ENCODE assay signal across 1 cellular context in genomic region chr2:73091164-73091563, GRCh38.
A peak's percentile ranks its signal among the peaks of the same experiment; 100 is the strongest.
TF ChIP-seq lines count a peak whose summit lies in the region.

No MANE protein-coding gene starts in this region.

TF ChIP-seq in HepG2, 621 proteins besides CTCF, POLR2A, EP300 and RAD21 (continued from another document and continues in another):
- TF ChIP-seq ARID4A (CRISPR knock-in tag; IDR thresholded peaks at IDR 0.05; ENCODE audit: borderline replicate concordance), result peak; percentile 68
- TF ChIP-seq ESRRA (CRISPR knock-in tag; IDR thresholded peaks at IDR 0.05; ENCODE audit: low read depth), result 0 out of 2 replicates have a peak, but pooled peaks have one; percentile 65
- 0 out of 2 replicates have a peak, but pooled peaks have one; percentile 52 for TF ChIP-seq FOXC1 (CRISPR knock-in tag; IDR thresholded peaks at IDR 0.05; ENCODE audit: borderline replicate concordance)
- TF ChIP-seq, protein P1, sequence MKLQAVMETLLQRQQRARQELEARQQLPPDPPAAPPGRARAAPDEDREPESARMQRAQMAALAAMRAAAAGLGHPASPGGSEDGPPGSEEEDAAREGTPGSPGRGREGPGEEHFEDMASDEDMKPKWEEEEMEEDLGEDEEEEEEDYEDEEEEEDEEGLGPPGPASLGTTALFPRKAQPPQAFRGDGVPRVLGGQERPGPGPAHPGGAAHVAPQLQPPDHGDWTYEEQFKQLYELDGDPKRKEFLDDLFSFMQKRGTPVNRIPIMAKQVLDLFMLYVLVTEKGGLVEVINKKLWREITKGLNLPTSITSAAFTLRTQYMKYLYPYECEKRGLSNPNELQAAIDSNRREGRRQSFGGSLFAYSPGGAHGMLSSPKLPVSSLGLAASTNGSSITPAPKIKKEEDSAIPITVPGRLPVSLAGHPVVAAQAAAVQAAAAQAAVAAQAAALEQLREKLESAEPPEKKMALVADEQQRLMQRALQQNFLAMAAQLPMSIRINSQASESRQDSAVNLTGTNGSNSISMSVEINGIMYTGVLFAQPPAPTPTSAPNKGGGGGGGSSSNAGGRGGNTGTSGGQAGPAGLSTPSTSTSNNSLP (IDR thresholded peaks at IDR 0.05; ENCODE audit: low read depth, low read length), result peak; percentile 51; the same call in 1 of the 2 replicates
- TF ChIP-seq MAZ (IDR thresholded peaks at IDR 0.05; ENCODE audit: borderline replicate concordance, low read depth, low read length), result no peak
- TF ChIP-seq MAZ (CRISPR knock-in tag; IDR thresholded peaks at IDR 0.05; ENCODE audit: low read depth), result no peak
- peak; percentile 36; the same call in 1 of the 2 replicates for TF ChIP-seq RARA (CRISPR knock-in tag; IDR thresholded peaks at IDR 0.05)
- no peak for TF ChIP-seq TCF7 (IDR thresholded peaks at IDR 0.05; ENCODE audit: low read depth)
- TF ChIP-seq KLF11 (CRISPR knock-in tag; IDR thresholded peaks at IDR 0.05), result no peak
- TF ChIP-seq KDM3A (CRISPR knock-in tag; IDR thresholded peaks at IDR 0.05; ENCODE audit: low read depth), result no peak
- peak in 1 of 2 experiments; percentile 25; a peak in 1 of 4 replicates for TF ChIP-seq NR2F1 (CRISPR knock-in tag; IDR thresholded peaks at IDR 0.05)
- peak; percentile 88 for TF ChIP-seq MTA1 (CRISPR knock-in tag; IDR thresholded peaks at IDR 0.05; ENCODE audit: borderline replicate concordance)
- TF ChIP-seq SAP130 (CRISPR knock-in tag; IDR thresholded peaks at IDR 0.05; ENCODE audit: low read depth), result peak; percentile 59; the same call in 1 of the 2 replicates
- peak; percentile 97 for TF ChIP-seq HNF4A (CRISPR knock-in tag; IDR thresholded peaks at IDR 0.05)
- TF ChIP-seq MAFF (IDR thresholded peaks at IDR 0.05; ENCODE audit: low read depth, low read length), result peak; percentile 29; the same call in 1 of the 2 replicates
- TF ChIP-seq, protein P2, sequence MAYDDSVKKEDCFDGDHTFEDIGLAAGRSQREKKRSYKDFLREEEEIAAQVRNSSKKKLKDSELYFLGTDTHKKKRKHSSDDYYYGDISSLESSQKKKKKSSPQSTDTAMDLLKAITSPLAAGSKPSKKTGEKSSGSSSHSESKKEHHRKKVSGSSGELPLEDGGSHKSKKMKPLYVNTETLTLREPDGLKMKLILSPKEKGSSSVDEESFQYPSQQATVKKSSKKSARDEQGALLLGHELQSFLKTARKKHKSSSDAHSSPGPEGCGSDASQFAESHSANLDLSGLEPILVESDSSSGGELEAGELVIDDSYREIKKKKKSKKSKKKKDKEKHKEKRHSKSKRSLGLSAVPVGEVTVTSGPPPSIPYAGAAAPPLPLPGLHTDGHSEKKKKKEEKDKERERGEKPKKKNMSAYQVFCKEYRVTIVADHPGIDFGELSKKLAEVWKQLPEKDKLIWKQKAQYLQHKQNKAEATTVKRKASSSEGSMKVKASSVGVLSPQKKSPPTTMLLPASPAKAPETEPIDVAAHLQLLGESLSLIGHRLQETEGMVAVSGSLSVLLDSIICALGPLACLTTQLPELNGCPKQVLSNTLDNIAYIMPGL (CRISPR knock-in tag; IDR thresholded peaks at IDR 0.05; ENCODE audit: borderline replicate concordance in 1 of 2, low read depth in 1 of 2), result 0 out of 4 replicates have a peak, but pooled peaks of 1 of the 2 experiments have one; percentile 31
- TF ChIP-seq, protein P3, sequence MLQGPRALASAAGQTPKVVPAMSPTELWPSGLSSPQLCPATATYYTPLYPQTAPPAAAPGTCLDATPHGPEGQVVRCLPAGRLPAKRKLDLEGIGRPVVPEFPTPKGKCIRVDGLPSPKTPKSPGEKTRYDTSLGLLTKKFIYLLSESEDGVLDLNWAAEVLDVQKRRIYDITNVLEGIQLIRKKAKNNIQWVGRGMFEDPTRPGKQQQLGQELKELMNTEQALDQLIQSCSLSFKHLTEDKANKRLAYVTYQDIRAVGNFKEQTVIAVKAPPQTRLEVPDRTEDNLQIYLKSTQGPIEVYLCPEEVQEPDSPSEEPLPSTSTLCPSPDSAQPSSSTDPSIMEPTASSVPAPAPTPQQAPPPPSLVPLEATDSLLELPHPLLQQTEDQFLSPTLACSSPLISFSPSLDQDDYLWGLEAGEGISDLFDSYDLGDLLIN (CRISPR knock-in tag; IDR thresholded peaks at IDR 0.05; ENCODE audit: borderline replicate concordance), result no peak
- no peak for TF ChIP-seq ZNF749 (CRISPR knock-in tag; IDR thresholded peaks at IDR 0.05; ENCODE audit: borderline replicate concordance)
- TF ChIP-seq CCDC6 (CRISPR knock-in tag; IDR thresholded peaks at IDR 0.05), result no peak
- TF ChIP-seq, protein P4, sequence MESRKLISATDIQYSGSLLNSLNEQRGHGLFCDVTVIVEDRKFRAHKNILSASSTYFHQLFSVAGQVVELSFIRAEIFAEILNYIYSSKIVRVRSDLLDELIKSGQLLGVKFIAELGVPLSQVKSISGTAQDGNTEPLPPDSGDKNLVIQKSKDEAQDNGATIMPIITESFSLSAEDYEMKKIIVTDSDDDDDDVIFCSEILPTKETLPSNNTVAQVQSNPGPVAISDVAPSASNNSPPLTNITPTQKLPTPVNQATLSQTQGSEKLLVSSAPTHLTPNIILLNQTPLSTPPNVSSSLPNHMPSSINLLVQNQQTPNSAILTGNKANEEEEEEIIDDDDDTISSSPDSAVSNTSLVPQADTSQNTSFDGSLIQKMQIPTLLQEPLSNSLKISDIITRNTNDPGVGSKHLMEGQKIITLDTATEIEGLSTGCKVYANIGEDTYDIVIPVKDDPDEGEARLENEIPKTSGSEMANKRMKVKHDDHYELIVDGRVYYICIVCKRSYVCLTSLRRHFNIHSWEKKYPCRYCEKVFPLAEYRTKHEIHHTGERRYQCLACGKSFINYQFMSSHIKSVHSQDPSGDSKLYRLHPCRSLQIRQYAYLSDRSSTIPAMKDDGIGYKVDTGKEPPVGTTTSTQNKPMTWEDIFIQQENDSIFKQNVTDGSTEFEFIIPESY (CRISPR knock-in tag; IDR thresholded peaks at IDR 0.05), result peak; percentile 76
- no peak for TF ChIP-seq PHB2 (IDR thresholded peaks at IDR 0.05; ENCODE audit: partially characterized antibody)
- TF ChIP-seq ZNF333 (CRISPR knock-in tag; IDR thresholded peaks at IDR 0.05; ENCODE audit: borderline replicate concordance), result no peak
- TF ChIP-seq HDAC1 (CRISPR knock-in tag; IDR thresholded peaks at IDR 0.05), result peak; percentile 73
- TF ChIP-seq TEAD3 (CRISPR knock-in tag; optimal IDR thresholded peaks at IDR 0.05; ENCODE audit: borderline replicate concordance), result peak; percentile 92
- TF ChIP-seq ZFP36 (IDR thresholded peaks at IDR 0.05; ENCODE audit: borderline replicate concordance, low read depth, low read length, partially characterized antibody), result no peak
- TF ChIP-seq HNF4G (IDR thresholded peaks at IDR 0.05; ENCODE audit: borderline replicate concordance, low read depth, low read length), result peak; percentile 97
- peak; percentile 84; the same call in 1 of the 2 replicates for TF ChIP-seq HNF4G (CRISPR knock-in tag; IDR thresholded peaks at IDR 0.05; ENCODE audit: borderline replicate concordance, low read depth)
- 0 out of 2 replicates have a peak, but pooled peaks have one; percentile 39 for TF ChIP-seq THAP11 (CRISPR knock-in tag; IDR thresholded peaks at IDR 0.05)
- TF ChIP-seq JARID2 (CRISPR knock-in tag; IDR thresholded peaks at IDR 0.05; ENCODE audit: insufficient replicate concordance), result no peak
- TF ChIP-seq HDAC2 (CRISPR knock-in tag; IDR thresholded peaks at IDR 0.05), result peak; percentile 54; the same call in 1 of the 2 replicates
- no peak for TF ChIP-seq IRX3 (CRISPR knock-in tag; IDR thresholded peaks at IDR 0.05; ENCODE audit: borderline replicate concordance, low read depth)
- peak; percentile 46 for TF ChIP-seq ARID5B (CRISPR knock-in tag; IDR thresholded peaks at IDR 0.05)
- TF ChIP-seq MTF2 (CRISPR knock-in tag; IDR thresholded peaks at IDR 0.05; ENCODE audit: borderline replicate concordance), result no peak
- TF ChIP-seq MEIS1 (CRISPR knock-in tag; IDR thresholded peaks at IDR 0.05; ENCODE audit: borderline replicate concordance), result peak; percentile 43; the same call in 1 of the 2 replicates
- TF ChIP-seq ZNF782 (CRISPR knock-in tag; IDR thresholded peaks at IDR 0.05; ENCODE audit: borderline replicate concordance), result no peak
- no peak for TF ChIP-seq NR2F6 (IDR thresholded peaks at IDR 0.05)
- peak; percentile 33; the same call in 1 of the 2 replicates for TF ChIP-seq NR2F6 (CRISPR knock-in tag; IDR thresholded peaks at IDR 0.05)
- no peak for TF ChIP-seq SNRNP70 (IDR thresholded peaks at IDR 0.05; ENCODE audit: low read depth, low read length)
- TF ChIP-seq ZNF605 (CRISPR knock-in tag; IDR thresholded peaks at IDR 0.05), result 0 out of 2 replicates have a peak, but pooled peaks have one; percentile 20
- TF ChIP-seq NONO (IDR thresholded peaks at IDR 0.05), result no peak
- TF ChIP-seq NONO (CRISPR knock-in tag; conservative IDR thresholded peaks at IDR 0.05), result 0 out of 2 replicates have a peak, but pooled peaks have one; percentile 30
- TF ChIP-seq ZNF431 (CRISPR knock-in tag; IDR thresholded peaks at IDR 0.05; ENCODE audit: borderline replicate concordance, low read depth), result no peak
- TF ChIP-seq ZNF660 (CRISPR knock-in tag; IDR thresholded peaks at IDR 0.05; ENCODE audit: borderline replicate concordance, low read depth), result no peak
- no peak for TF ChIP-seq TCF12 (IDR thresholded peaks at IDR 0.05)
- no peak for TF ChIP-seq TCF12 (CRISPR knock-in tag; IDR thresholded peaks at IDR 0.05)
- no peak for TF ChIP-seq LCORL (IDR thresholded peaks at IDR 0.05)
- TF ChIP-seq LCORL (CRISPR knock-in tag; IDR thresholded peaks at IDR 0.05), result peak; percentile 89
- TF ChIP-seq ZNF672 (CRISPR knock-in tag; IDR thresholded peaks at IDR 0.05), result no peak
- peak; percentile 77 for TF ChIP-seq SALL1 (CRISPR knock-in tag; IDR thresholded peaks at IDR 0.05)
- TF ChIP-seq TRIM24 (CRISPR knock-in tag; IDR thresholded peaks at IDR 0.05), result 0 out of 2 replicates have a peak, but pooled peaks have one; percentile 41
- peak; percentile 65 for TF ChIP-seq ZMYM4 (CRISPR knock-in tag; IDR thresholded peaks at IDR 0.05)
- TF ChIP-seq KLF6 (CRISPR knock-in tag; IDR thresholded peaks at IDR 0.05), result no peak
- TF ChIP-seq ZSCAN5A (CRISPR knock-in tag; IDR thresholded peaks at IDR 0.05; ENCODE audit: borderline replicate concordance), result no peak
- TF ChIP-seq ZNF543 (CRISPR knock-in tag; IDR thresholded peaks at IDR 0.05), result 0 out of 2 replicates have a peak, but pooled peaks have one; percentile 54
